ENCODE assay signal across 22 cellular contexts in genomic region chr3:122810706-122811105, GRCh38.
"Had no signal": no experiment of that assay in that cellular context is flagged by ENCODE, and none has a peak within 500 bp of the region (broad histone marks: within the 10 kb centered on the region; RNA-seq: fewer than 3 reads in every experiment).

No MANE protein-coding gene starts in this region.

- DNase-seq: activated CD4-positive, alpha-beta memory T cell treated with anti-CD3 and anti-CD28 coated beads for 36 hours; activated CD4-positive, alpha-beta T cell treated with anti-CD3 and anti-CD28 coated beads, Interleukin-2, amount 10 ng/mL, durations not matched to agents 7 days and 5 days; activated CD4-positive, CD25-positive, alpha-beta regulatory T cell; activated CD8-positive, alpha-beta memory T cell treated with anti-CD3 and anti-CD28 coated beads for 24 hours; activated gamma-delta T cell; activated naive CD4-positive, alpha-beta T cell treated with anti-CD3 and anti-CD28 coated beads for 36 hours; activated T-cell treated with anti-CD3 and anti-CD28 coated beads, Interleukin-2, amount 50 U/mL, for 48 hours; amygdala; Karpas-422; NCI-H1105 treated with DMSO at 0.1 percent for 48 hours; NCI-H1436 treated with DMSO at 0.1 percent for 48 hours; NCI-H187; NCI-H2081 treated with DMSO at 0.1 percent for 48 hours; NCI-H226; NCI-H526; NCI-H82; SIG-M5; T-cell; T-helper 2 cell; T1000 had no signal

- H3K4me3 ChIP-seq: cardiac muscle cell had no signal

- H3K36me3 ChIP-seq: cardiac muscle cell had no signal

- ATAC-seq: activated T-helper 17 cell treated with anti-CD3 and anti-CD28 coated beads, Interleukin-2, amount 50 U/mL, for 72 hours; T-cell had no signal

- H3K27ac ChIP-seq: cardiac muscle cell had no signal
